Comparison of ENCODE assay signal across 12 cellular contexts in the genomic region with DNA sequence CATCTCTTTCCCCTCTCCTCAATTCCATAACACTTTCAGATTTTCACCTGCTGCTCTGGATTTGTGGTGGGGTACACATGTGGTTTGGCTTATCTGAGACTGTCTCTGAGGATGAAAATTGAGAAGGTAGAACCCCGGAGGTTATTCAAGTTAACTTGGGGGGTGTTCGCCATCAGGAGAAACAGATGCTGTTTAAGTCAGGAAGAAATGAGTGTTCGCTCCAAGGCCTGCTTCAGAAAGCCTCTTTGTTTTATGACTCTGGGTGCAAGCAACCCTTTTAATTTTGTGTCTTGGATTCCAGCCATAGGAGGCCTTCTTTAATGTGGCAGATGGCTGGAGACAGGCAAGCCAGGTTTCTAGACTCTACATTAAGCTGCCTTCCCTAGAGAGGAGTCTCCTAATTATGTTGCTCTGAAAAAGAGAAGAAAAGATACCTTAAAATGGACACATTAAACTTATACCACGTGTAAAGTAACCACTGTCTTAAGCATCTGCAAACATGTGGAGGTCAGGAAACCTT.
"Had no signal": no experiment of that assay in that cellular context is flagged by ENCODE, and none has a peak within 500 bp of the region (broad histone marks: within the 10 kb centered on the region; RNA-seq: fewer than 3 reads in every experiment).

No MANE protein-coding gene starts in this region.

- H3K9me3 Mint-ChIP-seq: activated naive CD8-positive, alpha-beta T cell treated with anti-CD3 and anti-CD28 coated beads for 36 hours; activated T-cell treated with anti-CD3 and anti-CD28 coated beads, Interleukin-2, amount 50 U/mL, for 24 hours; nephron progenitor cell had no signal

- H3K36me3 Mint-ChIP-seq: activated CD8-positive, alpha-beta memory T cell treated with anti-CD3 and anti-CD28 coated beads, Interleukin-2, amount 10 ng/mL, durations not matched to agents 7 days and 5 days; activated naive CD8-positive, alpha-beta T cell treated with anti-CD3 and anti-CD28 coated beads for 36 hours had no signal

- H3K4me1 Mint-ChIP-seq: activated CD8-positive, alpha-beta memory T cell treated with anti-CD3 and anti-CD28 coated beads, Interleukin-2, amount 10 ng/mL, durations not matched to agents 7 days and 5 days; activated naive CD8-positive, alpha-beta T cell treated with anti-CD3 and anti-CD28 coated beads for 36 hours had no signal

- H3K27ac ChIP-seq: esophagus muscularis mucosa, testis had no signal

- H3K4me3 ChIP-seq: esophagus muscularis mucosa, testis had no signal

- H3K4me3 Mint-ChIP-seq: activated CD8-positive, alpha-beta memory T cell treated with anti-CD3 and anti-CD28 coated beads, Interleukin-2, amount 10 ng/mL, durations not matched to agents 7 days and 5 days; activated naive CD8-positive, alpha-beta T cell treated with anti-CD3 and anti-CD28 coated beads for 36 hours; activated T-cell treated with anti-CD3 and anti-CD28 coated beads, Interleukin-2, amount 50 U/mL, for 24 hours; nephron progenitor cell had no signal

- H3K9me3 ChIP-seq: esophagus muscularis mucosa, testis had no signal

- DNase-seq: activated CD4-positive, alpha-beta T cell treated with anti-CD3 and anti-CD28 coated beads for 1 hour; activated CD4-positive, alpha-beta T cell treated with anti-CD3 and anti-CD28 coated beads, Interleukin-2, amount 50 U/mL, for 48 hours; activated CD8-positive, alpha-beta memory T cell treated with anti-CD3 and anti-CD28 coated beads, Interleukin-2, amount 10 ng/mL, durations not matched to agents 7 days and 5 days; activated effector memory CD4-positive, alpha-beta T cell treated with Interleukin-2 at 50 U/mL for 16 hours; activated naive CD8-positive, alpha-beta T cell treated with anti-CD3 and anti-CD28 coated beads for 36 hours; activated T-cell treated with anti-CD3 and anti-CD28 coated beads, Interleukin-2, amount 50 U/mL, for 24 hours; mammary epithelial cell; nephron progenitor cell; stimulated activated CD4-positive, alpha-beta T cell treated with anti-CD3 and anti-CD28 coated beads, Interleukin-12 subunit alpha, Interleukin-12 subunit beta, amount 100 ng/mL, for 4 hours; stimulated activated naive CD8-positive, alpha-beta T cell treated with anti-CD3 and anti-CD28 coated beads, Interleukin-15, Interleukin-2, amounts not matched to agents 100 U/mL and 50 U/mL, for 24 hours; testis had no signal

- H3K27ac Mint-ChIP-seq: activated CD8-positive, alpha-beta memory T cell treated with anti-CD3 and anti-CD28 coated beads, Interleukin-2, amount 10 ng/mL, durations not matched to agents 7 days and 5 days; activated naive CD8-positive, alpha-beta T cell treated with anti-CD3 and anti-CD28 coated beads for 36 hours; activated T-cell treated with anti-CD3 and anti-CD28 coated beads, Interleukin-2, amount 50 U/mL, for 24 hours; nephron progenitor cell had no signal

- H3K36me3 ChIP-seq: esophagus muscularis mucosa had no signal

- H3K27me3 ChIP-seq: esophagus muscularis mucosa, testis had no signal
